Comparison of ENCODE assay signal across 8 cellular contexts in genomic region chr7:101542527-101543241, GRCh38.
A peak's percentile ranks its signal among the peaks of the same experiment; 100 is the strongest.
DNase-seq lines count a peak whose midpoint lies in the region; ATAC-seq and TF ChIP-seq lines count a peak whose summit lies in the region.

No MANE protein-coding gene starts in this region.

- TF ChIP-seq POLR2A in GM18505 (IDR thresholded peaks at IDR 0.05; ENCODE audit: borderline replicate concordance, extremely low read depth, insufficient read depth, insufficient read length): no peak

- in situ Hi-C loops in T47D (cut with HindIII; ENCODE audit: low pct_unique_long_range_greater_than_20kb, low sequenced_read_pairs): no loop called here

- peak; percentile 21 for DNase-seq in NCI-H1105 treated with DMSO at 0.1 percent for 48 hours (lab: John Stamatoyannopoulos, UW)
- peak; percentile 26 to 64 for DNase-seq in T47D (ENCODE audit: low read depth in 1 of 2, low spot score in 1 of 2)
- DNase-seq in left kidney (ENCODE audit: low read depth, low spot score): peak; percentile 84
- peak; percentile 55 to 82 for DNase-seq in stimulated activated CD4-positive, alpha-beta T cell treated with anti-CD3 and anti-CD28 coated beads, Interleukin-4, amount 100 ng/mL, for 48 hours (ENCODE audit: low read depth in 2 of 2)

- ATAC-seq in GM18520 (IDR thresholded peaks at IDR 0.05; ENCODE audit: unreplicated experiment) (no peak), GM18505 (IDR thresholded peaks at IDR 0.05; ENCODE audit: unreplicated experiment) (no peak)

- no peak overlapping the region for H3K4me3 ChIP-seq in WI38 (ENCODE audit: low read depth, low read length)

- peak; percentile 44 for TF ChIP-seq CTCF in GM12801 (IDR thresholded peaks at IDR 0.05; ENCODE audit: extremely low read depth, insufficient read length)
- TF ChIP-seq CTCF in WI38 (IDR thresholded peaks at IDR 0.05; ENCODE audit: low read depth, low read length): peak; percentile 88

Comparison
In these comparisons a context has a peak if more than half of its experiments do, and no peak if none do; other contexts are left out.
1. DNase-seq: peak in every context shown above with its lines; median percentile 84 in left kidney; 68 in stimulated activated CD4-positive, alpha-beta T cell treated with anti-CD3 and anti-CD28 coated beads, Interleukin-4, amount 100 ng/mL, for 48 hours; 45 in T47D; 21 in NCI-H1105 treated with DMSO at 0.1 percent for 48 hours.